2 cellular contexts compared by ENCODE assay signal in the genomic region with DNA sequence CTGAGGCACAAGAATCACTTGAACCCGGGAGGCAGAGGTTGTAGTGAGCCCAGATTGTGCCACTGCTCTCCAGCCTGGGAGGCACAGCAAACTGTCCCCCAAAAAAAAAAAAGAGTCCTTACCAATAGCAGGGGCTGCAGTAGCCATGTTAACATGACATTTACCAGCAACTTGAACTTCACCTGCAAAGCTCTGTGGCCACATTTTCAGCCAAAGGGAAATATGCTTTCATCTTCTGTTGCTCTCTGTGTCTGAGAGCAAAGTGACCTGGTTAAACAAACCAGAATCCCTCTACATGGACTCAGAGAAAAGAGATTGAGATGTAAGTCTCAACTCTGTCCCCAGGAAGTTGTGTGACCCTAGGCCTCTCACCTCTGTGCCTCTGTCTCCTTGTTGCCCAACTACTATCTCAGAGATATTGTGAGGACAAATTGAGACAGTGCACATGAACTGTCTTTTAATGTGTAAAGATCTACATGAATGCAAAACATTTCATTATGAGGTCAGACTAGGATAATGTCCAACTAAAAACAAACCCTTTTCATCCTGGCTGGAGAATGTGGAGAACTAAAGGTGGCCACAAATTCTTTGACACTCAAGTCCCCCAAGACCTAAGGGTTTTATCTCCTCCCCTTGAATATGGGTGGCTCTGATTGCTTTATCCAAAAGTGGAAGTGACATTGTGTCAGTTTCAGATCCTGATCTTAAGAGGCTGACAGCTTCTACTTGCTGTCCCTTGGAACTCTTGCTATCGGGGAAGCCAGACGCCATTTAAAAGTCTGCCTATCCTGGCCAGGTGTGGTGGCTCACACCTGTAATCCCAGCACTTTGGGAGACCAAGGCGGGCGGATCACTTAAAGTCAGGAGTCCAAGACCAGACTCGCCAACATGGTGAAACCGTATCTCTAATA.
TF ChIP-seq lines count a peak whose summit lies in the region.

No MANE protein-coding gene starts in this region.

TF ChIP-seq in GM12891, 5 proteins besides CTCF, POLR2A, EP300 and RAD21:
- TF ChIP-seq POU2F2 (IDR thresholded peaks at IDR 0.05; ENCODE audit: low read depth, low read length), result no peak
- TF ChIP-seq PAX5 (IDR thresholded peaks at IDR 0.05; ENCODE audit: insufficient read depth, low read length, severe bottlenecking), result no peak
- TF ChIP-seq SPI1 (IDR thresholded peaks at IDR 0.05; ENCODE audit: low read depth, low read length), result peak; percentile 78
- no peak for TF ChIP-seq TAF1 (IDR thresholded peaks at IDR 0.05; ENCODE audit: low read depth, low read length)
- no peak for TF ChIP-seq POLR2AphosphoS5 (IDR thresholded peaks at IDR 0.05; ENCODE audit: low read depth, low read length)

TF ChIP-seq in GM12878, 131 proteins besides CTCF, POLR2A, EP300 and RAD21:
- TF ChIP-seq SPI1 (IDR thresholded peaks at IDR 0.05; ENCODE audit: borderline replicate concordance, insufficient read depth, low read depth, low read length), result peak; percentile 74
- TF ChIP-seq, protein P1, sequence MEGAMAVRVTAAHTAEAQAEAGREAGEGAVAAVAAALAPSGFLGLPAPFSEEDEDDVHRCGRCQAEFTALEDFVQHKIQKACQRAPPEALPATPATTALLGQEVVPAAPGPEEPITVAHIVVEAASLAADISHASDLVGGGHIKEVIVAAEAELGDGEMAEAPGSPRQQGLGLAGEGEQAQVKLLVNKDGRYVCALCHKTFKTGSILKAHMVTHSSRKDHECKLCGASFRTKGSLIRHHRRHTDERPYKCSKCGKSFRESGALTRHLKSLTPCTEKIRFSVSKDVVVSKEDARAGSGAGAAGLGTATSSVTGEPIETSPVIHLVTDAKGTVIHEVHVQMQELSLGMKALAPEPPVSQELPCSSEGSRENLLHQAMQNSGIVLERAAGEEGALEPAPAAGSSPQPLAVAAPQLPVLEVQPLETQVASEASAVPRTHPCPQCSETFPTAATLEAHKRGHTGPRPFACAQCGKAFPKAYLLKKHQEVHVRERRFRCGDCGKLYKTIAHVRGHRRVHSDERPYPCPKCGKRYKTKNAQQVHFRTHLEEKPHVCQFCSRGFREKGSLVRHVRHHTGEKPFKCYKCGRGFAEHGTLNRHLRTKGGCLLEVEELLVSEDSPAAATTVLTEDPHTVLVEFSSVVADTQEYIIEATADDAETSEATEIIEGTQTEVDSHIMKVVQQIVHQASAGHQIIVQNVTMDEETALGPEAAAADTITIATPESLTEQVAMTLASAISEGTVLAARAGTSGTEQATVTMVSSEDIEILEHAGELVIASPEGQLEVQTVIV (IDR thresholded peaks at IDR 0.05; ENCODE audit: borderline replicate concordance, partially characterized antibody), result no peak
- TF ChIP-seq BHLHE40 (IDR thresholded peaks at IDR 0.05; ENCODE audit: borderline replicate concordance in 1 of 2, low read depth in 2 of 2, low read length in 1 of 2), result no peak
